In genomic region chr11:110209313-110209694, GRCh38 we compare ENCODE assay signal across 2 cellular contexts.
TF ChIP-seq lines count a peak whose summit lies in the region.

No MANE protein-coding gene starts in this region.

TF ChIP-seq in WTC11, 78 proteins besides CTCF, POLR2A, EP300 and RAD21:
- TF ChIP-seq FOXP1 (CRISPR knock-in tag; IDR thresholded peaks at IDR 0.05; ENCODE audit: borderline replicate concordance) (0 out of 2 replicates have a peak, but pooled peaks have one; percentile 23), MAX (CRISPR knock-in tag; IDR thresholded peaks at IDR 0.05) (0 out of 2 replicates have a peak, but pooled peaks have one; percentile 20)

TF ChIP-seq in H1, 55 proteins besides CTCF, POLR2A, EP300 and RAD21:
- 0 out of 2 replicates have a peak, but pooled peaks have one; percentile 10 for TF ChIP-seq TAF1 (IDR thresholded peaks at IDR 0.05; ENCODE audit: low read depth, low read length)
TF ChIP-seq in H1: peak in this region for 1; not testable (repeated sequence) for 54.
